ENCODE assay signal across 17 cellular contexts in the genomic region with DNA sequence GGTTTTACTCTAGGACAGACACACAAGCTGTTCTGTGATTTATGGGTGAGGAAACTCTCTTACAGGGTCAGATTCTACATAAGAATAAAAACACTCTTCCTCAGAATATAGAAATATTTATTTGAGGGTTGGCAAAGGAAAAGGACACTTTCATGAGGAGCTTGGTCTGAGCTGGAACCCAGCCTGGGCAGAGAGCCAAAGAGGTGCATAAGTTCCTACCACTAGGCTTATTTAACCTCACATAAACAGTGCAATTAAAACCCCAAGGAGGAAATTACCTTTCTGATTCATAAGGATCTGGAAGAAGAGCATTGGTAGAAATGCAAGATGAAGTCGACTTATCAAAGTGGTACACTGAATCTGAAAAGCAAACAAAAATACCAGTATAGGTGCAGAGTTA. TPM values are rescaled to one million over a fixed set of nuclear protein-coding genes. Genes with fewer than 3 reads are reported as not detected.
DNase-seq lines count a peak whose midpoint lies in the region; FAIRE-seq and TF ChIP-seq lines count a peak whose summit lies in the region.
"Had no signal": no experiment of that assay in that cellular context is flagged by ENCODE, and none has a peak within 500 bp of the region (broad histone marks: within the 10 kb centered on the region; RNA-seq: fewer than 3 reads in every experiment).

No MANE protein-coding gene starts in this region.

- H2AFZ ChIP-seq in neural progenitor cell (replicated peaks) = no peak overlapping the region

- H3K4me1 ChIP-seq in neural progenitor cell = peaks cover 9% of the 10 kb centered on the region
- peaks cover 14% of the 10 kb centered on the region for H3K4me1 ChIP-seq in vagina
- H3K4me1 ChIP-seq: body of pancreas, testis had no signal

- TF ChIP-seq CTCF in bronchial epithelial cell (IDR thresholded peaks at IDR 0.05; ENCODE audit: insufficient read depth, low read length, severe bottlenecking) (no peak), neural progenitor cell (IDR thresholded peaks at IDR 0.05) (no peak), vagina (IDR thresholded peaks at IDR 0.05) (no peak), HFFc6 (IDR thresholded peaks at IDR 0.05) (no peak)

- no peak overlapping the region for H3K4me3 ChIP-seq in bronchial epithelial cell (ENCODE audit: low read depth, low read length)
- no peak overlapping the region for H3K4me3 ChIP-seq in neural progenitor cell
- H3K4me3 ChIP-seq in vagina = no peak overlapping the region
- H3K4me3 ChIP-seq: body of pancreas, ovary, sigmoid colon, testis had no signal

- no peaks in the 10 kb centered on the region for H3K9me3 Mint-ChIP-seq in neural progenitor cell
- H3K9me3 Mint-ChIP-seq in HFFc6 = no peaks in the 10 kb centered on the region

- FAIRE-seq in bronchial epithelial cell (lab: Jason Lieb, UNC) = no peak

- H3K79me2 ChIP-seq in neural progenitor cell (ENCODE audit: low read depth) = no peaks in the 10 kb centered on the region

- H3K27ac ChIP-seq in neural progenitor cell (no peak overlapping the region), vagina (no peak overlapping the region)
- H3K27ac ChIP-seq: body of pancreas, ovary, sigmoid colon, testis had no signal

- DNase-seq in H4 (ENCODE audit: low spot score) (peak; percentile 54), NCI-H1105 (lab: John Stamatoyannopoulos, UW) (peak; percentile 20), bronchial epithelial cell (ENCODE audit: low read depth) (peak; percentile 21), neural progenitor cell (ENCODE audit: low spot score) (no peak), vagina (ENCODE audit: extremely low spot score in 2 of 2) (no peak), GM19238 (ENCODE audit: insufficient read length, low spot score) (no peak), HFFc6 (no peak)
- DNase-seq: activated CD4-positive, alpha-beta T cell treated with anti-CD3 and anti-CD28 coated beads for 48 hours; activated CD8-positive, alpha-beta memory T cell treated with anti-CD3 and anti-CD28 coated beads, Interleukin-2, amount 50 U/mL, for 4 hours; activated naive CD4-positive, alpha-beta T cell; effector memory CD4-positive, alpha-beta T cell; sigmoid colon; stimulated activated CD4-positive, alpha-beta T cell treated with anti-CD3 and anti-CD28 coated beads, Interleukin-2, amount 100 ng/mL, for 48 hours; testis had no signal

- H3K36me3 Mint-ChIP-seq in neural progenitor cell = peaks cover 14% of the 10 kb centered on the region
- peaks cover 21% of the 10 kb centered on the region for H3K36me3 Mint-ChIP-seq in HFFc6 (ENCODE audit: low read depth)

- H3K4me3 Mint-ChIP-seq in neural progenitor cell (no peak overlapping the region), HFFc6 (no peak overlapping the region)
- H3K4me3 Mint-ChIP-seq: B cell had no signal

- H3K9me3 ChIP-seq in neural progenitor cell (ENCODE audit: low read depth) (no peaks in the 10 kb centered on the region), vagina (no peaks in the 10 kb centered on the region)
- H3K9me3 ChIP-seq: body of pancreas, ovary, sigmoid colon, testis had no signal

- no peak overlapping the region for H3K9ac ChIP-seq in neural progenitor cell

- H3F3A ChIP-seq in neural progenitor cell (ENCODE audit: low read depth) = peaks cover 9% of the 10 kb centered on the region

- no peaks in the 10 kb centered on the region for H3K27me3 ChIP-seq in bronchial epithelial cell (ENCODE audit: control insufficient read depth, insufficient read depth, low read length)
- H3K27me3 ChIP-seq in neural progenitor cell = no peaks in the 10 kb centered on the region
- H3K27me3 ChIP-seq in vagina = no peaks in the 10 kb centered on the region
- H3K27me3 ChIP-seq: body of pancreas, ovary, sigmoid colon, testis had no signal

- no peak overlapping the region for H3K4me2 ChIP-seq in neural progenitor cell

- no peak for TF ChIP-seq POLR2A in vagina (IDR thresholded peaks at IDR 0.05)

- H3K27ac Mint-ChIP-seq in neural progenitor cell (peak overlapping the region; percentile 83), HFFc6 (no peak overlapping the region; the same call in 1 of the 2 replicates)
- H3K27ac Mint-ChIP-seq: B cell had no signal

- H3K36me3 ChIP-seq in bronchial epithelial cell (ENCODE audit: control insufficient read depth, insufficient read depth, low read length) = peaks cover 13% of the 10 kb centered on the region
- no peaks in the 10 kb centered on the region for H3K36me3 ChIP-seq in neural progenitor cell
- H3K36me3 ChIP-seq in vagina = peaks cover 0 to 66% of the 10 kb centered on the region in 2 donors
- H3K36me3 ChIP-seq: ovary had no signal

- H3K27me3 Mint-ChIP-seq in neural progenitor cell (ENCODE audit: insufficient read depth, low read depth) (no peaks in the 10 kb centered on the region), HFFc6 (ENCODE audit: insufficient read depth) (no peaks in the 10 kb centered on the region)
- H3K27me3 Mint-ChIP-seq: B cell had no signal

- intact Hi-C loops in vagina (cut with DNase I) = no loop called here

- no peaks in the 10 kb centered on the region for H4K20me1 ChIP-seq in neural progenitor cell (ENCODE audit: low read depth)

- H3K4me1 Mint-ChIP-seq in neural progenitor cell = peaks cover 13% of the 10 kb centered on the region
- H3K4me1 Mint-ChIP-seq in HFFc6 (ENCODE audit: low read depth) = peaks cover 18% of the 10 kb centered on the region

RNA-seq across cellular contexts. Expression of gene SETD7, which starts 32.9 kb away (rescaled TPM):
- total RNA-seq in H4 (2014; rRNA removed; shearing (Covaris generic)) = 28.6 and 40.0 TPM in 2 replicates
- total RNA-seq in bronchial epithelial cell = 45.0 and 56.7 TPM in 2 replicates
- 4.9 and 8.2 TPM in 2 replicates for total RNA-seq in neural progenitor cell (ENCODE audit: low replicate concordance)
- total RNA-seq in vagina = 51.8 TPM
- total RNA-seq in HFFc6 (2021; fragmentation: NEBNext Ultra II Directional; extraction: Animal tissue kit (Norgen Biotek cat#: 25700)) = 10 to 100 TPM; 61.5 to 86.6 (median 67.9) TPM

Comparison
In these comparisons a context has a peak if more than half of its experiments do, and no peak if none do; other contexts are left out.
1. DNase-seq: peak in H4 (single experiment), NCI-H1105 (single experiment) and bronchial epithelial cell (single experiment); none in neural progenitor cell (single experiment), vagina (0 of 2), GM19238 (single experiment) and HFFc6 (single experiment).